8 cellular contexts compared by ENCODE assay signal in the genomic region with DNA sequence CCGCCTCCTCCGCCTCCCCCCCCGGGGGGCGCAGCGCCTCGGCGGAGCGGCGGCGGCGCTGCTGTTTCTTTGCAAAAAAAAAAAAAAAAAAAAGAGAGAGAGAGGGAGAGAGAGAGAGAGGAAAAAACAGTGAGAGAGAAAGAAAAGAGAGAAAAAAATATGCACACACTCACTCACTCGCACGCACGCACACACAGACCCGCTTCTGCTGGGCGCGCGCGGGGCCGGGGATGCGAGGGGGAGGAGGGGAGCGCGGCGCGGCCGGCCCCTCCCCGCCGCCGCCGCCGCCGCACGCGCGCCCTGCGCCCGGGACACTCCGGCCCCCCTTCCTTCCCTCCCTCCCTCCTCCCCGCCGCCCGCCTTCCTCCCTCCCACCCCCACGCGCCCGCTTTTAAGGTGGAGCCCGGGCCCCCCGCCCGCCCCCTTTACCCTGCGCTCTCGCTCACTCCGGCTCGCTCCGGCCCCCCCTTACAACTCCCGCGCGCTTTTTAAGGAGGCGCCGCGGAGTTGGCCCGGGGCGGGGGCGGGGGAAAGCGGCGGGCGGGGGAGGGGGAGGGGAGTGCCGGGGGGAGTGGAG.
A peak's percentile ranks its signal among the peaks of the same experiment; 100 is the strongest.
DNase-seq lines count a peak whose midpoint lies in the region; FAIRE-seq and TF ChIP-seq lines count a peak whose summit lies in the region.

Gene SAMD1, minus strand, starts transcription at position 243 of the 577 bp plus-strand sequence.

- FAIRE-seq in urothelium cell line (lab: Jason Lieb, UNC): no peak

- no peaks in the 10 kb centered on the region; the same call in 1 of the 2 replicates for H3K4me1 ChIP-seq in ES-I3 (ENCODE audit: insufficient read depth, low read length)

- peak within 1 kb of the TSS; percentile 97 for H3K9ac ChIP-seq in ES-I3 (ENCODE audit: low read depth, low read length)

- H3K36me3 ChIP-seq in ES-I3 (ENCODE audit: insufficient read depth, low read length): no peaks in the 10 kb centered on the region

- DNase-seq in HEK293T (ENCODE audit: extremely low spot score) (peak; percentile 77), NCI-H1092 treated with DMSO at 0.1 percent for 48 hours (lab: John Stamatoyannopoulos, UW) (peak; percentile 66), T-helper 9 cell (peak; percentile 83), astrocyte of the hippocampus (ENCODE audit: low read depth, low spot score) (peak; percentile 95), hypothalamus (lab: John Stamatoyannopoulos, UW) (peak in 48 of 51 donors; percentile 29 to 92 (median 81)), retina (peak; percentile 66), urothelium cell line (ENCODE audit: low spot score) (peak; percentile 86)

- no peaks in the 10 kb centered on the region; the same call in 1 of the 2 replicates for H3K9me3 ChIP-seq in ES-I3 (ENCODE audit: control insufficient read depth, insufficient read depth, low read length)

- POLR2A ChIA-PET in HEK293T (lab: Yijun Ruan, JAX): interaction anchor here (1.5 kb wide), 1 partner anchor 46 kb away, joined by 7 read pairs; the partner anchor contains the start of gene ASF1B

- CTCF ChIA-PET in HEK293T (lab: Yijun Ruan, JAX): no interaction called here

TF ChIP-seq in HEK293T, 16 proteins besides CTCF, POLR2A, EP300 and RAD21:
- TF ChIP-seq CTBP1 (IDR thresholded peaks at IDR 0.05; ENCODE audit: borderline replicate concordance): 0 out of 2 replicates have a peak, but pooled peaks have one; percentile 10
- TF ChIP-seq ZNF384 (IDR thresholded peaks at IDR 0.05): peak; percentile 67
- TF ChIP-seq L3MBTL2 (conservative IDR thresholded peaks at IDR 0.05): no peak
- no peak for TF ChIP-seq SP1 (IDR thresholded peaks at IDR 0.05)

Comparison
In these comparisons a context has a peak if more than half of its experiments do, and no peak if none do; other contexts are left out.
1. Peak in every context shown above with its lines: DNase-seq.